36 cellular contexts compared by ENCODE assay signal in genomic region chr6:160343144-160343543, GRCh38. TPM values are rescaled to one million over a fixed set of nuclear protein-coding genes. Genes with fewer than 3 reads are reported as not detected.
"Had no signal": no experiment of that assay in that cellular context is flagged by ENCODE, and none has a peak within 500 bp of the region (broad histone marks: within the 10 kb centered on the region; RNA-seq: fewer than 3 reads in every experiment).

No MANE protein-coding gene starts in this region.

- H3K27ac ChIP-seq: adrenal gland, body of pancreas, brain microvascular endothelial cell, breast epithelium, cardiac muscle cell had no signal

- H3K27me3 ChIP-seq: adrenal gland, ascending aorta, body of pancreas, brain microvascular endothelial cell, breast epithelium had no signal

- H3K36me3 ChIP-seq: adrenal gland, ascending aorta, brain microvascular endothelial cell, breast epithelium, cardiac muscle cell had no signal

- H3K4me1 ChIP-seq: adrenal gland, ascending aorta, body of pancreas, breast epithelium had no signal

- ATAC-seq: activated naive CD4-positive, alpha-beta T cell treated with anti-CD3 and anti-CD28 coated beads, Interleukin-2, amount 50 U/mL, for 72 hours; activated naive CD8-positive, alpha-beta T cell treated with anti-CD3 and anti-CD28 coated beads, Interleukin-2, amount 50 U/mL, for 24 hours; activated T-cell treated with anti-CD3 and anti-CD28 coated beads, Interleukin-2, amount 50 U/mL, for 4 hours; activated T-cell treated with anti-CD3 and anti-CD28 coated beads, Interleukin-2, amount 50 U/mL, for 72 hours; activated T-helper 17 cell treated with anti-CD3 and anti-CD28 coated beads, Interleukin-2, amount 50 U/mL, for 72 hours; body of pancreas had no signal

- H3K4me3 ChIP-seq: adrenal gland, ascending aorta, body of pancreas, breast epithelium, cardiac muscle cell had no signal

- FAIRE-seq: astrocyte, bronchial epithelial cell had no signal

- DNase-seq: activated effector memory CD4-positive, alpha-beta T cell treated with anti-CD3 and anti-CD28 coated beads, Interleukin-2, amount 50 U/mL, for 16 hours; activated effector memory CD4-positive, alpha-beta T cell treated with Interleukin-2 at 50 U/mL for 16 hours; activated gamma-delta T cell; activated gamma-delta T cell treated with Interleukin-2 at 50 U/mL for 16 hours; activated naive CD4-positive, alpha-beta T cell; activated naive CD4-positive, alpha-beta T cell treated with anti-CD3 and anti-CD28 coated beads for 36 hours; activated naive CD4-positive, alpha-beta T cell treated with anti-CD3 and anti-CD28 coated beads, Interleukin-2, amount 10 ng/mL, durations not matched to agents 7 days and 5 days; activated naive CD4-positive, alpha-beta T cell treated with anti-CD3 and anti-CD28 coated beads, Interleukin-2, amount 50 U/mL, for 16 hours; activated naive CD4-positive, alpha-beta T cell treated with Interleukin-2 at 50 U/mL for 16 hours; activated naive CD8-positive, alpha-beta T cell treated with anti-CD3 and anti-CD28 coated beads for 36 hours; activated naive CD8-positive, alpha-beta T cell treated with anti-CD3 and anti-CD28 coated beads, Interleukin-2, amount 10 ng/mL, durations not matched to agents 7 days and 5 days; activated naive CD8-positive, alpha-beta T cell treated with anti-CD3 and anti-CD28 coated beads, Interleukin-2, amount 50 U/mL, for 24 hours; activated T-cell treated with anti-CD3 and anti-CD28 coated beads, Interleukin-2, amount 50 U/mL, for 1 hour; activated T-cell treated with anti-CD3 and anti-CD28 coated beads, Interleukin-2, amount 50 U/mL, for 24 hours; activated T-cell treated with anti-CD3 and anti-CD28 coated beads, Interleukin-2, amount 50 U/mL, for 4 hours; activated T-cell treated with anti-CD3 and anti-CD28 coated beads, Interleukin-2, amount 50 U/mL, for 48 hours; activated T-cell treated with anti-CD3 and anti-CD28 coated beads, Interleukin-2, amount 50 U/mL, for 72 hours; adrenal gland; amniotic stem cell; amygdala; anterior cingulate cortex; aorta; body of pancreas; brain microvascular endothelial cell; caudate nucleus; central memory CD4-positive, alpha-beta T cell; cerebellar nuclear complex had no signal

- H3K9me3 ChIP-seq: adrenal gland, ascending aorta, body of pancreas, breast epithelium had no signal

RNA-seq across cellular contexts. Expression of gene SLC22A3, which starts 5.0 kb away (rescaled TPM):
- total RNA-seq: activated naive CD4-positive, alpha-beta T cell treated with anti-CD3 and anti-CD28 coated beads for 36 hours; activated naive CD4-positive, alpha-beta T cell treated with anti-CD3 and anti-CD28 coated beads, Interleukin-2, amount 50 U/mL, for 72 hours; activated naive CD8-positive, alpha-beta T cell treated with anti-CD3 and anti-CD28 coated beads for 36 hours; activated naive CD8-positive, alpha-beta T cell treated with anti-CD3 and anti-CD28 coated beads, Interleukin-2, amount 10 ng/mL, durations not matched to agents 7 days and 5 days; activated T-cell treated with anti-CD3 and anti-CD28 coated beads, Interleukin-2, amount 50 U/mL, for 72 hours; activated T-helper 1 cell treated with anti-CD3 and anti-CD28 coated beads, Interleukin-12 subunit alpha, Interleukin-12 subunit beta, Interleukin-2, Interleukin-4 antibody, amounts not matched to agents 30 ng/mL and 10 ng/mL and 1 ng/mL, durations not matched to agents 14 hours and 24 hours and 36 hours; activated T-helper 2 cell treated with anti-CD3 and anti-CD28 coated beads, Interferon-gamma antibody, Interleukin-2, Interleukin-4, amounts not matched to agents 10 μg/mL and 5 μg/mL and 100 μg/mL, durations not matched to agents 14 hours and 24 hours and 36 hours had no signal
- polyA plus RNA-seq: cardiac muscle cell had no signal
